1 cellular context compared by ENCODE assay signal in genomic region chr11:59267196-59267595, GRCh38.
TF ChIP-seq lines count a peak whose summit lies in the region.

No MANE protein-coding gene starts in this region.

TF ChIP-seq in GM12878, 131 proteins besides CTCF, POLR2A, EP300 and RAD21 (continued from another document and continues in another):
- TF ChIP-seq ZBTB40 (IDR thresholded peaks at IDR 0.05; ENCODE audit: borderline replicate concordance) (no peak), ESRRA (IDR thresholded peaks at IDR 0.05; ENCODE audit: low read length) (no peak), EED (IDR thresholded peaks at IDR 0.05; ENCODE audit: low read depth) (peak; percentile 80), ZNF687 (IDR thresholded peaks at IDR 0.05) (0 out of 2 replicates have a peak, but pooled peaks have one; percentile 15), USF2 (IDR thresholded peaks at IDR 0.05; ENCODE audit: borderline replicate concordance, low read depth, low read length) (no peak), ZBTB4 (CRISPR knock-in tag; IDR thresholded peaks at IDR 0.05) (no peak), ATF2 (IDR thresholded peaks at IDR 0.05; ENCODE audit: low read length) (peak; percentile 59; the same call in 1 of the 2 replicates), TCF12 (IDR thresholded peaks at IDR 0.05; ENCODE audit: low read depth, low read length) (peak; percentile 76), PBX3 (IDR thresholded peaks at IDR 0.05; ENCODE audit: insufficient replicate concordance, low read depth, low read length) (no peak), ZNF24 (IDR thresholded peaks at IDR 0.05) (no peak), MYB (IDR thresholded peaks at IDR 0.05; ENCODE audit: borderline replicate concordance, low read depth, low read length) (no peak), NR2C1 (IDR thresholded peaks at IDR 0.05) (no peak), PRDM15 (CRISPR knock-in tag; IDR thresholded peaks at IDR 0.05) (no peak), CEBPB (IDR thresholded peaks at IDR 0.05; ENCODE audit: borderline replicate concordance in 1 of 2, low read depth in 2 of 2, low read length in 2 of 2) (no peak), NFXL1 (IDR thresholded peaks at IDR 0.05; ENCODE audit: borderline replicate concordance) (no peak), NBN (IDR thresholded peaks at IDR 0.05) (no peak), ZBED1 (IDR thresholded peaks at IDR 0.05; ENCODE audit: borderline replicate concordance) (no peak; the same call in 1 of the 2 replicates), BCL11A (IDR thresholded peaks at IDR 0.05; ENCODE audit: low read depth, low read length) (peak; percentile 65; the same call in 1 of the 2 replicates), ASH2L (IDR thresholded peaks at IDR 0.05; ENCODE audit: borderline replicate concordance, low read depth) (no peak), ZNF592 (IDR thresholded peaks at IDR 0.05) (no peak), MAX (IDR thresholded peaks at IDR 0.05; ENCODE audit: low read depth, low read length) (no peak), SIN3A (IDR thresholded peaks at IDR 0.05; ENCODE audit: low read depth, low read length) (no peak), NFYA (IDR thresholded peaks at IDR 0.05; ENCODE audit: borderline replicate concordance, low read depth, low read length) (no peak), FOS (IDR thresholded peaks at IDR 0.05; ENCODE audit: borderline replicate concordance, extremely low read depth, insufficient read length) (no peak), SUPT20H (IDR thresholded peaks at IDR 0.05; ENCODE audit: borderline replicate concordance, control insufficient read depth, low read depth, low read length) (no peak), SMAD1 (IDR thresholded peaks at IDR 0.05; ENCODE audit: low read depth, partially characterized antibody) (no peak)
